ENCODE assay signal across 24 cellular contexts in genomic region chr2:3911891-3912455, GRCh38.
"Had no signal": no experiment of that assay in that cellular context is flagged by ENCODE, and none has a peak within 500 bp of the region (broad histone marks: within the 10 kb centered on the region; RNA-seq: fewer than 3 reads in every experiment).

No MANE protein-coding gene starts in this region.

- H3K36me3 Mint-ChIP-seq: memory B cell; mesothelial cell of epicardium; naive B cell; stimulated activated naive B cell treated with anti-CD40 and anti-IgM and Interleukin-4, amounts not matched to agents 10 μg/mL and 1 μg/mL and 100 μg/mL, for 72 hours had no signal

- H3K4me3 ChIP-seq: gastrocnemius medialis, lower lobe of right lung, mucosa of descending colon, pancreas, sigmoid colon, thoracic aorta, tibial nerve, upper lobe of left lung, uterus had no signal

- H3K4me3 Mint-ChIP-seq: dendritic cell treated with granulocyte-macrophage colony-stimulating factor and Interleukin-4, amounts not matched to agents 40 ng/mL and 50 ng/mL, for 4 days; effector memory CD8-positive, alpha-beta T cell; memory B cell; mesothelial cell of epicardium; naive B cell; nephron; stimulated activated naive B cell treated with anti-CD40 and anti-IgM and Interleukin-4, amounts not matched to agents 10 μg/mL and 1 μg/mL and 100 μg/mL, for 72 hours; stimulated activated naive CD8-positive, alpha-beta T cell treated with anti-CD3 and anti-CD28 coated beads, Interleukin-15, Interleukin-2, amounts not matched to agents 100 ng/mL and 50 ng/mL, for 24 hours had no signal

- FAIRE-seq: colon, endometrium, kidney, pancreas had no signal

- ATAC-seq: effector memory CD8-positive, alpha-beta T cell; gastrocnemius medialis; left ventricle myocardium superior; lower lobe of right lung; mucosa of descending colon; pancreas; stimulated activated naive B cell treated with anti-CD40 and anti-IgM and Interleukin-4, amounts not matched to agents 10 μg/mL and 1 μg/mL and 100 μg/mL, for 72 hours had no signal

- H3K27ac ChIP-seq: gastrocnemius medialis, lower lobe of right lung, neutrophil, pancreas, sigmoid colon, thoracic aorta, tibial nerve, uterus had no signal

- H3K27ac Mint-ChIP-seq: dendritic cell treated with granulocyte-macrophage colony-stimulating factor and Interleukin-4, amounts not matched to agents 40 ng/mL and 50 ng/mL, for 4 days; effector memory CD8-positive, alpha-beta T cell; memory B cell; mesothelial cell of epicardium; naive B cell; stimulated activated naive B cell treated with anti-CD40 and anti-IgM and Interleukin-4, amounts not matched to agents 10 μg/mL and 1 μg/mL and 100 μg/mL, for 72 hours; stimulated activated naive CD8-positive, alpha-beta T cell treated with anti-CD3 and anti-CD28 coated beads, Interleukin-15, Interleukin-2, amounts not matched to agents 100 ng/mL and 50 ng/mL, for 24 hours had no signal

- DNase-seq: central memory CD4-positive, alpha-beta T cell; effector memory CD8-positive, alpha-beta T cell; gastrocnemius medialis; head of caudate nucleus; kidney; left ventricle myocardium superior; lower lobe of right lung; mucosa of descending colon; naive B cell; pancreas; sigmoid colon; stimulated activated naive B cell treated with anti-CD40 and anti-IgM and Interleukin-4, amounts not matched to agents 10 μg/mL and 1 μg/mL and 100 μg/mL, for 72 hours; upper lobe of left lung; uterus had no signal

- H3K4me1 ChIP-seq: gastrocnemius medialis, lower lobe of right lung, pancreas, sigmoid colon, uterus had no signal

- H3K27me3 Mint-ChIP-seq: dendritic cell treated with granulocyte-macrophage colony-stimulating factor and Interleukin-4, amounts not matched to agents 40 ng/mL and 50 ng/mL, for 4 days; effector memory CD8-positive, alpha-beta T cell; memory B cell; naive B cell; stimulated activated naive CD8-positive, alpha-beta T cell treated with anti-CD3 and anti-CD28 coated beads, Interleukin-15, Interleukin-2, amounts not matched to agents 100 ng/mL and 50 ng/mL, for 24 hours had no signal

- H3K4me1 Mint-ChIP-seq: memory B cell; mesothelial cell of epicardium; naive B cell; stimulated activated naive B cell treated with anti-CD40 and anti-IgM and Interleukin-4, amounts not matched to agents 10 μg/mL and 1 μg/mL and 100 μg/mL, for 72 hours had no signal

- H3K36me3 ChIP-seq: gastrocnemius medialis, lower lobe of right lung, neutrophil, pancreas, sigmoid colon, thoracic aorta, tibial nerve, upper lobe of left lung, uterus had no signal

- H3K9me3 ChIP-seq: gastrocnemius medialis, neutrophil, pancreas, thoracic aorta, uterus had no signal

- H3K27me3 ChIP-seq: gastrocnemius medialis, neutrophil, pancreas, sigmoid colon, tibial nerve, upper lobe of left lung, uterus had no signal
